Comparison of ENCODE assay signal across 2 cellular contexts in the genomic region with DNA sequence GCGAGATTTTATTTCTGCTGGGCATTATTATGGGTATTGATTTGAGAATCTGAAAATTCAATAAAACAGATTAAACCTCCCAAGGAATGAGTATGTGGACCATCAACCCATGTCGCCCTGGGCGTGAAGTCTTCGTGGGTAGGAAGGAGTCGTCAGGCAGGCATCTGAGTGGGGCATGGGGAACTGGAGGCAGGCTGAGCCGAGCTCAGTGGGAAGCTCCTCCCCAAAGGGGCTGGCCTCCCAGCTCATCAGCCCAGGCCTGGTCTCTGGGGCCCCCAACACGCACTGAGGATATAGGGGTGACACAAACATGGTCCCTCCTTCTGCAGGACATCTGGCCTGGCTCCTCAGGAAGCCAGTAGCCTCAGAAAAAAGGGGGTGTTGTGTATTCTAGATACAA.
TF ChIP-seq lines count a peak whose summit lies in the region.

No MANE protein-coding gene starts in this region.

TF ChIP-seq in GM23338, 12 proteins besides CTCF, POLR2A, EP300 and RAD21:
- TF ChIP-seq, protein P1, sequence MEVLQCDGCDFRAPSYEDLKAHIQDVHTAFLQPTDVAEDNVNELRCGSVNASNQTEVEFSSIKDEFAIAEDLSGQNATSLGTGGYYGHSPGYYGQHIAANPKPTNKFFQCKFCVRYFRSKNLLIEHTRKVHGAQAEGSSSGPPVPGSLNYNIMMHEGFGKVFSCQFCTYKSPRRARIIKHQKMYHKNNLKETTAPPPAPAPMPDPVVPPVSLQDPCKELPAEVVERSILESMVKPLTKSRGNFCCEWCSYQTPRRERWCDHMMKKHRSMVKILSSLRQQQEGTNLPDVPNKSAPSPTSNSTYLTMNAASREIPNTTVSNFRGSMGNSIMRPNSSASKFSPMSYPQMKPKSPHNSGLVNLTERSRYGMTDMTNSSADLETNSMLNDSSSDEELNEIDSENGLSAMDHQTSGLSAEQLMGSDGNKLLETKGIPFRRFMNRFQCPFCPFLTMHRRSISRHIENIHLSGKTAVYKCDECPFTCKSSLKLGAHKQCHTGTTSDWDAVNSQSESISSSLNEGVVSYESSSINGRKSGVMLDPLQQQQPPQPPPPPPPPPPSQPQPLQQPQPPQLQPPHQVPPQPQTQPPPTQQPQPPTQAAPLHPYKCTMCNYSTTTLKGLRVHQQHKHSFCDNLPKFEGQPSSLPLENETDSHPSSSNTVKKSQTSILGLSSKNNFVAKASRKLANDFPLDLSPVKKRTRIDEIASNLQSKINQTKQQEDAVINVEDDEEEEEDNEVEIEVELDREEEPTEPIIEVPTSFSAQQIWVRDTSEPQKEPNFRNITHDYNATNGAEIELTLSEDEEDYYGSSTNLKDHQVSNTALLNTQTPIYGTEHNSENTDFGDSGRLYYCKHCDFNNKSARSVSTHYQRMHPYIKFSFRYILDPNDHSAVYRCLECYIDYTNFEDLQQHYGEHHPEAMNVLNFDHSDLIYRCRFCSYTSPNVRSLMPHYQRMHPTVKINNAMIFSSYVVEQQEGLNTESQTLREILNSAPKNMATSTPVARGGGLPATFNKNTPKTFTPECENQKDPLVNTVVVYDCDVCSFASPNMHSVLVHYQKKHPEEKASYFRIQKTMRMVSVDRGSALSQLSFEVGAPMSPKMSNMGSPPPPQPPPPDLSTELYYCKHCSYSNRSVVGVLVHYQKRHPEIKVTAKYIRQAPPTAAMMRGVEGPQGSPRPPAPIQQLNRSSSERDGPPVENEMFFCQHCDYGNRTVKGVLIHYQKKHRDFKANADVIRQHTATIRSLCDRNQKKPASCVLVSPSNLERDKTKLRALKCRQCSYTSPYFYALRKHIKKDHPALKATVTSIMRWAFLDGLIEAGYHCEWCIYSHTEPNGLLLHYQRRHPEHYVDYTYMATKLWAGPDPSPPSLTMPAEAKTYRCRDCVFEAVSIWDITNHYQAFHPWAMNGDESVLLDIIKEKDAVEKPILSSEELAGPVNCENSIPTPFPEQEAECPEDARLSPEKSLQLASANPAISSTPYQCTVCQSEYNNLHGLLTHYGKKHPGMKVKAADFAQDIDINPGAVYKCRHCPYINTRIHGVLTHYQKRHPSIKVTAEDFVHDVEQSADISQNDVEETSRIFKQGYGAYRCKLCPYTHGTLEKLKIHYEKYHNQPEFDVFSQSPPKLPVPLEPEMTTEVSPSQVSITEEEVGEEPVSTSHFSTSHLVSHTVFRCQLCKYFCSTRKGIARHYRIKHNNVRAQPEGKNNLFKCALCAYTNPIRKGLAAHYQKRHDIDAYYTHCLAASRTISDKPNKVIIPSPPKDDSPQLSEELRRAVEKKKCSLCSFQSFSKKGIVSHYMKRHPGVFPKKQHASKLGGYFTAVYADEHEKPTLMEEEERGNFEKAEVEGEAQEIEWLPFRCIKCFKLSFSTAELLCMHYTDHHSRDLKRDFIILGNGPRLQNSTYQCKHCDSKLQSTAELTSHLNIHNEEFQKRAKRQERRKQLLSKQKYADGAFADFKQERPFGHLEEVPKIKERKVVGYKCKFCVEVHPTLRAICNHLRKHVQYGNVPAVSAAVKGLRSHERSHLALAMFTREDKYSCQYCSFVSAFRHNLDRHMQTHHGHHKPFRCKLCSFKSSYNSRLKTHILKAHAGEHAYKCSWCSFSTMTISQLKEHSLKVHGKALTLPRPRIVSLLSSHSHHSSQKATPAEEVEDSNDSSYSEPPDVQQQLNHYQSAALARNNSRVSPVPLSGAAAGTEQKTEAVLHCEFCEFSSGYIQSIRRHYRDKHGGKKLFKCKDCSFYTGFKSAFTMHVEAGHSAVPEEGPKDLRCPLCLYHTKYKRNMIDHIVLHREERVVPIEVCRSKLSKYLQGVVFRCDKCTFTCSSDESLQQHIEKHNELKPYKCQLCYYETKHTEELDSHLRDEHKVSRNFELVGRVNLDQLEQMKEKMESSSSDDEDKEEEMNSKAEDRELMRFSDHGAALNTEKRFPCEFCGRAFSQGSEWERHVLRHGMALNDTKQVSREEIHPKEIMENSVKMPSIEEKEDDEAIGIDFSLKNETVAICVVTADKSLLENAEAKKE (CRISPR knock-in tag; IDR thresholded peaks at IDR 0.05), result no peak
- no peak for TF ChIP-seq ZNF331 (CRISPR knock-in tag; IDR thresholded peaks at IDR 0.05; ENCODE audit: low read depth)
- no peak for TF ChIP-seq ZNF114 (CRISPR knock-in tag; IDR thresholded peaks at IDR 0.05)
- TF ChIP-seq STAT1 (IDR thresholded peaks at IDR 0.05; ENCODE audit: unreplicated experiment), result no peak
- TF ChIP-seq POLR2AphosphoS5 (IDR thresholded peaks at IDR 0.05; ENCODE audit: low read depth), result no peak
- TF ChIP-seq, protein P2, sequence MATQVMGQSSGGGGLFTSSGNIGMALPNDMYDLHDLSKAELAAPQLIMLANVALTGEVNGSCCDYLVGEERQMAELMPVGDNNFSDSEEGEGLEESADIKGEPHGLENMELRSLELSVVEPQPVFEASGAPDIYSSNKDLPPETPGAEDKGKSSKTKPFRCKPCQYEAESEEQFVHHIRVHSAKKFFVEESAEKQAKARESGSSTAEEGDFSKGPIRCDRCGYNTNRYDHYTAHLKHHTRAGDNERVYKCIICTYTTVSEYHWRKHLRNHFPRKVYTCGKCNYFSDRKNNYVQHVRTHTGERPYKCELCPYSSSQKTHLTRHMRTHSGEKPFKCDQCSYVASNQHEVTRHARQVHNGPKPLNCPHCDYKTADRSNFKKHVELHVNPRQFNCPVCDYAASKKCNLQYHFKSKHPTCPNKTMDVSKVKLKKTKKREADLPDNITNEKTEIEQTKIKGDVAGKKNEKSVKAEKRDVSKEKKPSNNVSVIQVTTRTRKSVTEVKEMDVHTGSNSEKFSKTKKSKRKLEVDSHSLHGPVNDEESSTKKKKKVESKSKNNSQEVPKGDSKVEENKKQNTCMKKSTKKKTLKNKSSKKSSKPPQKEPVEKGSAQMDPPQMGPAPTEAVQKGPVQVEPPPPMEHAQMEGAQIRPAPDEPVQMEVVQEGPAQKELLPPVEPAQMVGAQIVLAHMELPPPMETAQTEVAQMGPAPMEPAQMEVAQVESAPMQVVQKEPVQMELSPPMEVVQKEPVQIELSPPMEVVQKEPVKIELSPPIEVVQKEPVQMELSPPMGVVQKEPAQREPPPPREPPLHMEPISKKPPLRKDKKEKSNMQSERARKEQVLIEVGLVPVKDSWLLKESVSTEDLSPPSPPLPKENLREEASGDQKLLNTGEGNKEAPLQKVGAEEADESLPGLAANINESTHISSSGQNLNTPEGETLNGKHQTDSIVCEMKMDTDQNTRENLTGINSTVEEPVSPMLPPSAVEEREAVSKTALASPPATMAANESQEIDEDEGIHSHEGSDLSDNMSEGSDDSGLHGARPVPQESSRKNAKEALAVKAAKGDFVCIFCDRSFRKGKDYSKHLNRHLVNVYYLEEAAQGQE (IDR thresholded peaks at IDR 0.05; ENCODE audit: unreplicated experiment), result no peak
- TF ChIP-seq JUNB (IDR thresholded peaks at IDR 0.05; ENCODE audit: unreplicated experiment), result no peak
- TF ChIP-seq EZH2 (IDR thresholded peaks at IDR 0.05; ENCODE audit: low read depth, unreplicated experiment), result no peak
TF ChIP-seq in GM23338: peak in this region for 0.

TF ChIP-seq in H1, 55 proteins besides CTCF, POLR2A, EP300 and RAD21:
- TF ChIP-seq CBX8 (IDR thresholded peaks at IDR 0.05; ENCODE audit: borderline replicate concordance, low read depth, low read length) (no peak), SIN3A (conservative IDR thresholded peaks at IDR 0.05 in 1 of 2, IDR thresholded peaks at IDR 0.05 in 1 of 2; ENCODE audit: low read depth in 1 of 2, low read length in 2 of 2) (no peak), TBP (IDR thresholded peaks at IDR 0.05; ENCODE audit: low read depth, low read length) (no peak), JUN (IDR thresholded peaks at IDR 0.05; ENCODE audit: low read depth, low read length) (no peak), SP1 (IDR thresholded peaks at IDR 0.05; ENCODE audit: low read depth, low read length) (no peak), POLR2AphosphoS5 (IDR thresholded peaks at IDR 0.05; ENCODE audit: low read depth, low read length) (no peak), PHF8 (conservative IDR thresholded peaks at IDR 0.05; ENCODE audit: low read depth, low read length) (no peak), CBX5 (IDR thresholded peaks at IDR 0.05; ENCODE audit: low read depth, low read length) (no peak), BACH1 (IDR thresholded peaks at IDR 0.05; ENCODE audit: low read length) (no peak), BRCA1 (IDR thresholded peaks at IDR 0.05; ENCODE audit: low read depth, low read length) (no peak)
- TF ChIP-seq, protein P3, sequence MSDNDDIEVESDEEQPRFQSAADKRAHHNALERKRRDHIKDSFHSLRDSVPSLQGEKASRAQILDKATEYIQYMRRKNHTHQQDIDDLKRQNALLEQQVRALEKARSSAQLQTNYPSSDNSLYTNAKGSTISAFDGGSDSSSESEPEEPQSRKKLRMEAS (IDR thresholded peaks at IDR 0.05), result 0 out of 2 replicates have a peak, but pooled peaks have one; percentile 48
- TF ChIP-seq, protein P4, sequence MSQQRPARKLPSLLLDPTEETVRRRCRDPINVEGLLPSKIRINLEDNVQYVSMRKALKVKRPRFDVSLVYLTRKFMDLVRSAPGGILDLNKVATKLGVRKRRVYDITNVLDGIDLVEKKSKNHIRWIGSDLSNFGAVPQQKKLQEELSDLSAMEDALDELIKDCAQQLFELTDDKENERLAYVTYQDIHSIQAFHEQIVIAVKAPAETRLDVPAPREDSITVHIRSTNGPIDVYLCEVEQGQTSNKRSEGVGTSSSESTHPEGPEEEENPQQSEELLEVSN (IDR thresholded peaks at IDR 0.05), result peak; percentile 41; the same call in 1 of the 2 replicates
